In the genomic region with DNA sequence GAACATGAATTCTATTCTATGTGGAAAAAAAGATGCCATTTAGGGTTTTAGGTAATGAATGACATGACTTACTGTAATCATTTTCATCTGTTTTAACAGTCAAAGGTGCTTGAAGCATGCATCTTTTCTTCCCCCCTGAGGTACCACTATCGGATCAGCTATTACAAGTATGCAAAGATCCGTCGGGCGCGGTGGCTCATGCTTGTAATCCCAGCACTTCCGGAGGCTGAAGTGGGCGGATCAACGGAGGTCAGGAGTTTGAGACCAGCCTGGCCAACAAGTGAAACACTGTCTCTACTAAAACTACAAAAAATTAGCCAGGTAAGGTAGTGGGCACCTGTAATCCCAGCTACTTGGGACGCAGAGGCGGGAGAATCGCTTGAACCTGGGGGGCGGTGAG, we compare ENCODE assay signal across 24 cellular contexts.
"Had no signal": no experiment of that assay in that cellular context is flagged by ENCODE, and none has a peak within 500 bp of the region (broad histone marks: within the 10 kb centered on the region; RNA-seq: fewer than 3 reads in every experiment).

No MANE protein-coding gene starts in this region.

- ATAC-seq: effector memory CD8-positive, alpha-beta T cell; esophagus mucosa; foreskin keratinocyte; gastrocnemius medialis; gastroesophageal sphincter; heart left ventricle; heart right ventricle had no signal

- H3K4me1 Mint-ChIP-seq: endodermal cell had no signal

- H3K4me1 ChIP-seq: colonic mucosa, esophagus muscularis mucosa, esophagus squamous epithelium, gastrocnemius medialis, gastroesophageal sphincter, heart left ventricle, heart right ventricle had no signal

- H3K4me3 Mint-ChIP-seq: dendritic cell treated with granulocyte-macrophage colony-stimulating factor and Interleukin-4, amounts not matched to agents 40 ng/mL and 50 ng/mL, for 4 days; effector memory CD8-positive, alpha-beta T cell; endodermal cell had no signal

- H3K4me3 ChIP-seq: colonic mucosa, coronary artery, dorsolateral prefrontal cortex, esophagus muscularis mucosa, esophagus squamous epithelium, gastrocnemius medialis, gastroesophageal sphincter, heart left ventricle, heart right ventricle had no signal

- H3K27me3 ChIP-seq: colonic mucosa, dorsolateral prefrontal cortex, esophagus muscularis mucosa, esophagus squamous epithelium, foreskin keratinocyte, gastrocnemius medialis, gastroesophageal sphincter, heart left ventricle, heart right ventricle had no signal

- H3K27ac Mint-ChIP-seq: dendritic cell treated with granulocyte-macrophage colony-stimulating factor and Interleukin-4, amounts not matched to agents 40 ng/mL and 50 ng/mL, for 4 days; effector memory CD8-positive, alpha-beta T cell; endodermal cell had no signal

- H3K9me3 ChIP-seq: colonic mucosa, esophagus muscularis mucosa, esophagus squamous epithelium, gastrocnemius medialis, gastroesophageal sphincter, heart left ventricle had no signal

- DNase-seq: colonic mucosa; cortex of kidney; dermis blood vessel endothelial cell; dorsolateral prefrontal cortex; effector CD4-positive, alpha-beta T cell; effector CD8-positive, alpha-beta T cell; effector memory CD4-positive, alpha-beta T cell; effector memory CD8-positive, alpha-beta T cell; endodermal cell; erythroblast; esophagus squamous epithelium; foreskin fibroblast; foreskin keratinocyte; foreskin melanocyte; gastrocnemius medialis; glutamatergic neuron; head of caudate nucleus; heart left ventricle; heart right ventricle had no signal

- H3K36me3 ChIP-seq: colonic mucosa, esophagus muscularis mucosa, esophagus squamous epithelium, gastrocnemius medialis, gastroesophageal sphincter, heart left ventricle, heart right ventricle had no signal

- H3K27ac ChIP-seq: colonic mucosa, coronary artery, dorsolateral prefrontal cortex, esophagus muscularis mucosa, esophagus squamous epithelium, foreskin keratinocyte, gastrocnemius medialis, gastroesophageal sphincter, heart left ventricle, heart right ventricle had no signal

- H3K9me3 Mint-ChIP-seq: dendritic cell treated with granulocyte-macrophage colony-stimulating factor and Interleukin-4, amounts not matched to agents 40 ng/mL and 50 ng/mL, for 4 days; endodermal cell had no signal
